34 cellular contexts compared by ENCODE assay signal in the genomic region with DNA sequence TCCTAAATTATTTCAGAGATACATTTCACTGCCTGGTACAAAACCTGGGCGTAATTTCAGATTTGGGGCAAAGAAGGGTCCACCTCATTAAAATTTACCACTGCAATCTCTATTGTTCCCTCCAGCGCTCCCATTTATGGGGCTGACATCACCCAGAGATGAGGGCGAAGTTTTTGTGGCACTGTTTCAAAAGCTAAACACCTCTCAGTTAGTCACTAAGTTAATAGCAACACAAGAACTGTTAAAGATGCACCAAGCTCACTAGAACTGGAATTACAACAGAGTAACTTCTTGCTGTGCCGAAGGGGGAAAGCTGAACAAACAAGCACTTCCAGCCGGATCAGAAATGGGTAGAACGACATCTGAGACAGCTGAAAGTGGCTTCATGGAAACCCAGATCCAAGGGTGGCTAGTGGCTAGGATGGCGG.
"Had no signal": no experiment of that assay in that cellular context is flagged by ENCODE, and none has a peak within 500 bp of the region (broad histone marks: within the 10 kb centered on the region; RNA-seq: fewer than 3 reads in every experiment).

No MANE protein-coding gene starts in this region.

- H3K9me3 ChIP-seq: adrenal gland, body of pancreas, breast epithelium had no signal

- H3K36me3 ChIP-seq: adrenal gland, brain microvascular endothelial cell, breast epithelium had no signal

- H3K36me3 Mint-ChIP-seq: activated CD4-positive, alpha-beta memory T cell treated with anti-CD3 and anti-CD28 coated beads for 36 hours; activated naive CD4-positive, alpha-beta T cell treated with anti-CD3 and anti-CD28 coated beads, Interleukin-2, amount 50 U/mL, for 72 hours; activated naive CD8-positive, alpha-beta T cell treated with anti-CD3 and anti-CD28 coated beads for 36 hours had no signal

- H3K9me3 Mint-ChIP-seq: activated B cell treated with CpG ODN at 0.5 μM for 24 hours; activated CD4-positive, alpha-beta memory T cell treated with anti-CD3 and anti-CD28 coated beads for 36 hours; activated CD8-positive, alpha-beta T cell treated with anti-CD3 and anti-CD28 coated beads for 36 hours; activated naive CD4-positive, alpha-beta T cell treated with anti-CD3 and anti-CD28 coated beads for 36 hours; activated naive CD4-positive, alpha-beta T cell treated with anti-CD3 and anti-CD28 coated beads, Interleukin-2, amount 50 U/mL, for 72 hours; activated T-cell treated with anti-CD3 and anti-CD28 coated beads, Interleukin-2, amount 50 U/mL, for 4 hours; activated T-cell treated with anti-CD3 and anti-CD28 coated beads, Interleukin-2, amount 50 U/mL, for 72 hours; activated T-helper 1 cell treated with anti-CD3 and anti-CD28 coated beads, Interleukin-12 subunit alpha, Interleukin-12 subunit beta, Interleukin-2, Interleukin-4 antibody, amounts not matched to agents 30 ng/mL and 10 ng/mL and 1 ng/mL, durations not matched to agents 14 hours and 24 hours and 36 hours; activated T-helper 17 cell treated with anti-CD3 and anti-CD28 coated beads, Interleukin-2, amount 50 U/mL, for 72 hours; central memory CD8-positive, alpha-beta T cell had no signal

- H3K4me3 ChIP-seq: adrenal gland, body of pancreas, breast epithelium had no signal

- ATAC-seq: activated CD8-positive, alpha-beta T cell treated with anti-CD3 and anti-CD28 coated beads for 36 hours; activated naive CD4-positive, alpha-beta T cell treated with anti-CD3 and anti-CD28 coated beads, Interleukin-2, amount 50 U/mL, for 72 hours; activated T-cell treated with anti-CD3 and anti-CD28 coated beads, Interleukin-2, amount 50 U/mL, for 4 hours; activated T-cell treated with anti-CD3 and anti-CD28 coated beads, Interleukin-2, amount 50 U/mL, for 72 hours; activated T-helper 17 cell treated with anti-CD3 and anti-CD28 coated beads, Interleukin-2, amount 50 U/mL, for 72 hours; body of pancreas had no signal

- DNase-seq: activated B cell treated with CpG ODN at 0.5 μM for 24 hours; activated CD4-positive, alpha-beta memory T cell treated with anti-CD3 and anti-CD28 coated beads for 36 hours; activated CD4-positive, alpha-beta T cell treated with anti-CD3 and anti-CD28 coated beads for 4 hours; activated CD4-positive, alpha-beta T cell treated with anti-CD3 and anti-CD28 coated beads, Interleukin-2, amount 10 ng/mL, durations not matched to agents 24 days and 14 days; activated CD4-positive, alpha-beta T cell treated with anti-CD3 and anti-CD28 coated beads, Interleukin-2, amount 50 U/mL, for 1 hour; activated CD4-positive, alpha-beta T cell treated with anti-CD3 and anti-CD28 coated beads, Interleukin-2, amount 50 U/mL, for 4 hours; activated CD4-positive, CD25-positive, alpha-beta regulatory T cell treated with anti-CD3 and anti-CD28 coated beads, Interleukin-2, amount 50 U/mL, for 72 hours; activated CD8-positive, alpha-beta memory T cell treated with anti-CD3 and anti-CD28 coated beads, Interleukin-2, amount 50 U/mL, for 4 hours; activated CD8-positive, alpha-beta T cell treated with anti-CD3 and anti-CD28 coated beads for 36 hours; activated effector memory CD4-positive, alpha-beta T cell treated with anti-CD3 and anti-CD28 coated beads, Interleukin-2, amount 50 U/mL, for 16 hours; activated gamma-delta T cell treated with Interleukin-2 at 50 U/mL for 16 hours; activated naive CD4-positive, alpha-beta T cell; activated naive CD4-positive, alpha-beta T cell treated with anti-CD3 and anti-CD28 coated beads for 36 hours; activated naive CD4-positive, alpha-beta T cell treated with anti-CD3 and anti-CD28 coated beads, Interleukin-2, amount 50 U/mL, for 16 hours; activated naive CD8-positive, alpha-beta T cell treated with anti-CD3 and anti-CD28 coated beads for 36 hours; activated T-cell treated with anti-CD3 and anti-CD28 coated beads for 4 hours; activated T-cell treated with anti-CD3 and anti-CD28 coated beads, Interleukin-2, amount 50 U/mL, for 1 hour; activated T-cell treated with anti-CD3 and anti-CD28 coated beads, Interleukin-2, amount 50 U/mL, for 4 hours; activated T-cell treated with anti-CD3 and anti-CD28 coated beads, Interleukin-2, amount 50 U/mL, for 72 hours; adrenal gland; amniotic stem cell; aorta; body of pancreas; brain microvascular endothelial cell; cerebellar nuclear complex; T-helper 2 cell; T-helper 9 cell had no signal

- H3K4me1 ChIP-seq: adrenal gland, body of pancreas, breast epithelium had no signal

- H3K4me3 Mint-ChIP-seq: activated B cell treated with CpG ODN at 0.5 μM for 24 hours; activated CD4-positive, alpha-beta memory T cell treated with anti-CD3 and anti-CD28 coated beads for 36 hours; activated CD4-positive, alpha-beta T cell treated with anti-CD3 and anti-CD28 coated beads, Interleukin-2, amount 10 ng/mL, durations not matched to agents 24 days and 14 days; activated CD8-positive, alpha-beta T cell treated with anti-CD3 and anti-CD28 coated beads for 36 hours; activated naive CD4-positive, alpha-beta T cell treated with anti-CD3 and anti-CD28 coated beads for 36 hours; activated naive CD8-positive, alpha-beta T cell treated with anti-CD3 and anti-CD28 coated beads for 36 hours; activated T-cell treated with anti-CD3 and anti-CD28 coated beads, Interleukin-2, amount 50 U/mL, for 4 hours; activated T-cell treated with anti-CD3 and anti-CD28 coated beads, Interleukin-2, amount 50 U/mL, for 72 hours; activated T-helper 1 cell treated with anti-CD3 and anti-CD28 coated beads, Interleukin-12 subunit alpha, Interleukin-12 subunit beta, Interleukin-2, Interleukin-4 antibody, amounts not matched to agents 30 ng/mL and 10 ng/mL and 1 ng/mL, durations not matched to agents 14 hours and 24 hours and 36 hours; activated T-helper 17 cell treated with anti-CD3 and anti-CD28 coated beads, Interleukin-2, amount 50 U/mL, for 72 hours; central memory CD8-positive, alpha-beta T cell; T-helper 2 cell treated with Interferon-gamma antibody and Interleukin-4, amounts not matched to agents 5 μg/mL and 100 μg/mL, for 36 hours had no signal

- H3K27me3 Mint-ChIP-seq: activated B cell treated with CpG ODN at 0.5 μM for 24 hours; activated CD4-positive, alpha-beta memory T cell treated with anti-CD3 and anti-CD28 coated beads for 36 hours; activated CD8-positive, alpha-beta T cell treated with anti-CD3 and anti-CD28 coated beads for 36 hours; activated naive CD8-positive, alpha-beta T cell treated with anti-CD3 and anti-CD28 coated beads for 36 hours; activated T-helper 17 cell treated with anti-CD3 and anti-CD28 coated beads, Interleukin-2, amount 50 U/mL, for 72 hours; central memory CD8-positive, alpha-beta T cell had no signal

- H3K27ac ChIP-seq: adrenal gland, body of pancreas, brain microvascular endothelial cell, breast epithelium, VCaP had no signal

- H3K27me3 ChIP-seq: adrenal gland, body of pancreas, brain microvascular endothelial cell, breast epithelium had no signal

- H3K27ac Mint-ChIP-seq: activated B cell treated with CpG ODN at 0.5 μM for 24 hours; activated CD4-positive, alpha-beta memory T cell treated with anti-CD3 and anti-CD28 coated beads for 36 hours; activated CD4-positive, alpha-beta T cell treated with anti-CD3 and anti-CD28 coated beads, Interleukin-2, amount 10 ng/mL, durations not matched to agents 24 days and 14 days; activated CD8-positive, alpha-beta T cell treated with anti-CD3 and anti-CD28 coated beads for 36 hours; activated naive CD4-positive, alpha-beta T cell treated with anti-CD3 and anti-CD28 coated beads for 36 hours; activated naive CD4-positive, alpha-beta T cell treated with anti-CD3 and anti-CD28 coated beads, Interleukin-2, amount 50 U/mL, for 72 hours; activated naive CD8-positive, alpha-beta T cell treated with anti-CD3 and anti-CD28 coated beads for 36 hours; activated T-cell treated with anti-CD3 and anti-CD28 coated beads, Interleukin-2, amount 50 U/mL, for 72 hours; activated T-helper 1 cell treated with anti-CD3 and anti-CD28 coated beads, Interleukin-12 subunit alpha, Interleukin-12 subunit beta, Interleukin-2, Interleukin-4 antibody, amounts not matched to agents 30 ng/mL and 10 ng/mL and 1 ng/mL, durations not matched to agents 14 hours and 24 hours and 36 hours; activated T-helper 17 cell treated with anti-CD3 and anti-CD28 coated beads, Interleukin-2, amount 50 U/mL, for 72 hours; T-helper 2 cell treated with Interferon-gamma antibody and Interleukin-4, amounts not matched to agents 5 μg/mL and 100 μg/mL, for 36 hours had no signal

- H3K4me1 Mint-ChIP-seq: activated B cell treated with CpG ODN at 0.5 μM for 24 hours had no signal
